Comparison of ENCODE assay signal across 11 cellular contexts in the genomic region with DNA sequence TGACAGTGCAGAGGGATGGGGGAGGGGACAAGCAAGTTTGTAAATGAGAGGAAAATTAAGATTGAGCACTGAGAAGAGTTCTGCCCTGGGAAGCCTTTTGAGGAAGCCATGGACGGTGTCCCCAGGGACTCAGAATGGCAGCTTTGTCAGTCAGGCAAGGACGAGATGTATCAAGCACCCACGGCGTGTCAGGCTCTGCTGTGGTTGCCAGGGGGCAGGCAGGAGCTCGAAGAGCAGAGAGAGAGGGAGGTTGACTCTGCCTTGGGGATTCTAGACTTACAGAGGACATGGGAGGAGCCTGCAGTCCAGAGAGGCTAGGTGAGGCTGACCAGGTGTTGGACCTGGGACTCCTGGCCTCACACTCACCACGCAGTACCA. TPM values are rescaled to one million over a fixed set of nuclear protein-coding genes. Genes with fewer than 3 reads are reported as not detected.
DNase-seq lines count a peak whose midpoint lies in the region; ATAC-seq and TF ChIP-seq lines count a peak whose summit lies in the region.
"Had no signal": no experiment of that assay in that cellular context is flagged by ENCODE, and none has a peak within 500 bp of the region (broad histone marks: within the 10 kb centered on the region; RNA-seq: fewer than 3 reads in every experiment).

No MANE protein-coding gene starts in this region.

- H3K4me3 Mint-ChIP-seq in WTC11 = no peak overlapping the region

- no peak overlapping the region for H3K9ac ChIP-seq in BLaER1 treated with 17β-estradiol and CSF1 and Interleukin-3, amounts not matched to agents 10 nM and 100 nM
- no peak overlapping the region for H3K9ac ChIP-seq in Loucy (ENCODE audit: low read depth, low read length, poor library complexity, severe bottlenecking)

- H3K4me1 Mint-ChIP-seq in WTC11 = peaks cover 21% of the 10 kb centered on the region

- no peaks in the 10 kb centered on the region for H3K27me3 ChIP-seq in BLaER1 treated with 17β-estradiol and CSF1 and Interleukin-3, amounts not matched to agents 10 nM and 100 nM
- no peaks in the 10 kb centered on the region for H3K27me3 ChIP-seq in Loucy (ENCODE audit: insufficient read depth, low read length, poor library complexity, severe bottlenecking)

- intact Hi-C loops in left colon (cut with DNase I, micrococcal nuclease) = no loop called here

- no peak overlapping the region for H3K27ac Mint-ChIP-seq in WTC11

- CTCF ChIA-PET in WTC11 (lab: Charles Lee) = interaction anchor here (0.5 to 2.4 kb wide), 24 partner anchors 9 to 128 kb away, joined by 3 to 28 read pairs (median 4); partner anchors contain the start of gene SYT7

- POLR2A ChIA-PET in WTC11 (lab: Charles Lee) = interaction anchor here (0.6 kb wide), 1 partner anchor 24 kb away, joined by 3 read pairs; no protein-coding TSS in a partner anchor

- no peaks in the 10 kb centered on the region for H3K79me2 ChIP-seq in Loucy (ENCODE audit: insufficient read depth, low read length)

- H3K36me3 ChIP-seq in BLaER1 treated with 17β-estradiol and CSF1 and Interleukin-3, amounts not matched to agents 10 nM and 100 nM = no peaks in the 10 kb centered on the region
- no peaks in the 10 kb centered on the region for H3K36me3 ChIP-seq in Loucy (ENCODE audit: insufficient read depth, low read length)
- H3K36me3 ChIP-seq: neutrophil had no signal

- peaks cover 33 to 69% (median 55%) of the 10 kb centered on the region in 10 experiments for H3K4me1 ChIP-seq in BLaER1 treated with 17β-estradiol and CSF1 and Interleukin-3, amounts not matched to agents 10 nM and 100 nM
- no peaks in the 10 kb centered on the region for H3K4me1 ChIP-seq in Loucy (ENCODE audit: insufficient read depth, low read length, poor library complexity, severe bottlenecking)

- H3K9me3 ChIP-seq in BLaER1 treated with 17β-estradiol and CSF1 and Interleukin-3, amounts not matched to agents 10 nM and 100 nM (replicated peaks in 1 of 11) = 0 out of 22 replicates have a peak, but pooled peaks cover 0 to 2% (median 0%) of the 10 kb centered on the region in 11 experiments
- H3K9me3 ChIP-seq in Loucy (ENCODE audit: insufficient read depth, low read depth, low read length) = no peaks in the 10 kb centered on the region
- H3K9me3 ChIP-seq: neutrophil had no signal

- ATAC-seq in WTC11 (peak; percentile 93), left colon (peak; percentile 64), HG03521 (IDR thresholded peaks at IDR 0.05; ENCODE audit: unreplicated experiment) (no peak), GM19023 (IDR thresholded peaks at IDR 0.05; ENCODE audit: unreplicated experiment) (no peak), HG02852 (IDR thresholded peaks at IDR 0.05; ENCODE audit: unreplicated experiment) (no peak)

- peaks cover 2% of the 10 kb centered on the region; the same call in 1 of the 2 replicates for H3K36me3 Mint-ChIP-seq in WTC11

- H4K20me1 ChIP-seq in BLaER1 treated with 17β-estradiol and CSF1 and Interleukin-3, amounts not matched to agents 10 nM and 100 nM = peaks cover 0 to 10% (median 0%) of the 10 kb centered on the region in 11 experiments; a peak in 4 of 22 replicates
- H4K20me1 ChIP-seq in Loucy (ENCODE audit: insufficient read depth, low read length, poor library complexity, severe bottlenecking) = no peaks in the 10 kb centered on the region

- no peak overlapping the region for H2AFZ ChIP-seq in Loucy (ENCODE audit: low read length)

- H3K9me3 Mint-ChIP-seq in WTC11 = peaks cover 5% of the 10 kb centered on the region

- peak; percentile 67 for DNase-seq in WTC11 (ENCODE audit: low spot score)
- DNase-seq in left colon = peak; percentile 37 to 41
- DNase-seq in NCI-H2029 treated with DMSO at 0.1 percent for 48 hours (lab: John Stamatoyannopoulos, UW) = no peak
- DNase-seq: NCI-H446 treated with DMSO at 0.1 percent for 48 hours; stimulated activated naive CD4-positive, alpha-beta T cell had no signal

- no peaks in the 10 kb centered on the region for H3K9me2 ChIP-seq in Loucy (replicated peaks; ENCODE audit: low read depth, low read length)

- peak overlapping the region; percentile 44 to 74 (median 68) for H3K4me2 ChIP-seq in BLaER1 treated with 17β-estradiol and CSF1 and Interleukin-3, amounts not matched to agents 10 nM and 100 nM
- no peak overlapping the region for H3K4me2 ChIP-seq in Loucy (ENCODE audit: low read depth, low read length, poor library complexity, severe bottlenecking)

- TF ChIP-seq CTCF in Loucy (conservative IDR thresholded peaks at IDR 0.05; ENCODE audit: low read length) = peak; percentile 28; the same call in 1 of the 2 replicates
- TF ChIP-seq CTCF in WTC11 (IDR thresholded peaks at IDR 0.05) = no peak

- H3K4me3 ChIP-seq in BLaER1 treated with 17β-estradiol and CSF1 and Interleukin-3, amounts not matched to agents 10 nM and 100 nM = no peak overlapping the region
- no peak overlapping the region for H3K4me3 ChIP-seq in Loucy (ENCODE audit: low read length, poor library complexity, severe bottlenecking)

- H3F3A ChIP-seq in Loucy (ENCODE audit: low read depth) = no peaks in the 10 kb centered on the region

- no peak overlapping the region for H3K27ac ChIP-seq in BLaER1 treated with 17β-estradiol and CSF1 and Interleukin-3, amounts not matched to agents 10 nM and 100 nM
- H3K27ac ChIP-seq: neutrophil had no signal

- H3K27me3 Mint-ChIP-seq in WTC11 (ENCODE audit: low read depth) = peaks cover 2% of the 10 kb centered on the region; the same call in 1 of the 2 replicates

TF ChIP-seq in WTC11, 78 proteins besides CTCF, POLR2A, EP300 and RAD21:
- TF ChIP-seq TP53 (CRISPR knock-in tag; IDR thresholded peaks at IDR 0.05) (no peak), ZNF232 (CRISPR knock-in tag; IDR thresholded peaks at IDR 0.05) (no peak), NR2C2 (CRISPR knock-in tag; IDR thresholded peaks at IDR 0.05) (no peak), OVOL2 (CRISPR knock-in tag; IDR thresholded peaks at IDR 0.05; ENCODE audit: borderline replicate concordance) (no peak), CREB1 (CRISPR knock-in tag; IDR thresholded peaks at IDR 0.05) (no peak), TCF7 (CRISPR knock-in tag; IDR thresholded peaks at IDR 0.05; ENCODE audit: low read depth) (no peak), FOXP1 (CRISPR knock-in tag; IDR thresholded peaks at IDR 0.05; ENCODE audit: borderline replicate concordance) (no peak), MYBL2 (CRISPR knock-in tag; IDR thresholded peaks at IDR 0.05) (no peak)
- TF ChIP-seq, protein P1, sequence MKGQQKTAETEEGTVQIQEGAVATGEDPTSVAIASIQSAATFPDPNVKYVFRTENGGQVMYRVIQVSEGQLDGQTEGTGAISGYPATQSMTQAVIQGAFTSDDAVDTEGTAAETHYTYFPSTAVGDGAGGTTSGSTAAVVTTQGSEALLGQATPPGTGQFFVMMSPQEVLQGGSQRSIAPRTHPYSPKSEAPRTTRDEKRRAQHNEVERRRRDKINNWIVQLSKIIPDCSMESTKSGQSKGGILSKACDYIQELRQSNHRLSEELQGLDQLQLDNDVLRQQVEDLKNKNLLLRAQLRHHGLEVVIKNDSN (CRISPR knock-in tag; IDR thresholded peaks at IDR 0.05) = no peak

RNA-seq across cellular contexts. Expression of gene SYT7, which starts 29.1 kb away (rescaled TPM):
- 12.5 to 18.9 TPM (median 18.2 TPM) in 3 replicates for total RNA-seq in WTC11 (2021)
- total RNA-seq in left colon = 10 to 100 TPM; 18.6 to 24.1 TPM

Comparison
In these comparisons a context has a peak if more than half of its experiments do, and no peak if none do; other contexts are left out.
1. ATAC-seq: peak in WTC11 (single experiment) and left colon (single experiment); none in HG03521 (single experiment), GM19023 (single experiment) and HG02852 (single experiment).